ENCODE assay signal across 16 cellular contexts in the genomic region with DNA sequence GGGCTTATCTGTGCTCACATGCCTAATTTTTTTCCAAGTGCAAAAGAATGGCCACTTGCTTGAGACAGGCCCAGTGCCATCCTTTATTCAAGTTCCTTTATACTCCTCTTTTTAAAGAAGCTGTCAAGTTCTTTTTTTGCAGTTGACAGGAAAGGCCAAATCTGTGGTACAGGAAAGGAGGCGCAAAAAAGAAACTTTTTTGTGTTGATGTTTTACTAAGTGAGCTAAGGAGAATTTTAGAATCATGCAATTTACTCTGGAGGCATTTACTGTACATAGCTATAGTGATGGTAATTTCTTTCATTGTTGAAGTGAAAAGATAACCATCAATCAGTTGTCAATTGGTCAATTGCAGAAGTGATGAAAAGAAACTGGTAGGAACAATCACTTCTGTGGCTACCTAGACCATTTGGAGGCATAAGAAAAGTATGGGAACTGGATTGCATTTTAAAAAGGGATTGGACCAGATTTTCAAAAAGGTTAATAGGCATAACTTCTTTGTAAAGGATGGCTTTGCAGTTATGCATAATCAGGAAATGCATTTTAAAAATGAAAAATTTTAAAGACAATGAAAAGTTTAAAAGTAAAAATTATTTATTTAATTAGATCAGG.
"Had no signal": no experiment of that assay in that cellular context is flagged by ENCODE, and none has a peak within 500 bp of the region (broad histone marks: within the 10 kb centered on the region; RNA-seq: fewer than 3 reads in every experiment).

No MANE protein-coding gene starts in this region.

- H3K27ac Mint-ChIP-seq: activated CD8-positive, alpha-beta T cell treated with anti-CD3 and anti-CD28 coated beads for 36 hours; activated naive CD4-positive, alpha-beta T cell treated with anti-CD3 and anti-CD28 coated beads, Interleukin-2, amount 50 U/mL, for 24 hours; immature natural killer cell; stimulated activated effector memory CD8-positive, alpha-beta T cell treated with anti-CD3 and anti-CD28 coated beads, Interleukin-12 subunit alpha, Interleukin-12 subunit beta, amount 100 ng/mL, for 72 hours had no signal

- H3K27ac ChIP-seq: adrenal gland, cardiac muscle cell, esophagus muscularis mucosa, hepatocyte, ovary, tibial artery had no signal

- H3K4me3 ChIP-seq: adrenal gland, cardiac muscle cell, esophagus muscularis mucosa, hepatocyte, ovary, tibial artery had no signal

- H3K4me1 ChIP-seq: adrenal gland, tibial artery had no signal

- H3K27me3 ChIP-seq: adrenal gland, cardiac muscle cell, esophagus muscularis mucosa, hepatocyte, ovary, tibial artery had no signal

- H2AFZ ChIP-seq: hepatocyte had no signal

- H3K9me3 Mint-ChIP-seq: activated CD8-positive, alpha-beta T cell treated with anti-CD3 and anti-CD28 coated beads for 36 hours; activated naive CD4-positive, alpha-beta T cell treated with anti-CD3 and anti-CD28 coated beads, Interleukin-2, amount 50 U/mL, for 24 hours; activated T-cell treated with anti-CD3 and anti-CD28 coated beads, Interleukin-2, amount 50 U/mL, for 4 hours had no signal

- H3K36me3 Mint-ChIP-seq: activated naive CD4-positive, alpha-beta T cell treated with anti-CD3 and anti-CD28 coated beads, Interleukin-2, amount 50 U/mL, for 24 hours; immature natural killer cell; stimulated activated effector memory CD8-positive, alpha-beta T cell treated with anti-CD3 and anti-CD28 coated beads, Interleukin-12 subunit alpha, Interleukin-12 subunit beta, amount 100 ng/mL, for 72 hours had no signal

- DNase-seq: activated CD4-positive, alpha-beta T cell treated with anti-CD3 and anti-CD28 coated beads for 48 hours; activated CD8-positive, alpha-beta T cell treated with anti-CD3 and anti-CD28 coated beads for 36 hours; activated effector memory CD4-positive, alpha-beta T cell treated with anti-CD3 and anti-CD28 coated beads, Interleukin-2, amount 50 U/mL, for 16 hours; activated T-cell treated with anti-CD3 and anti-CD28 coated beads, Interleukin-2, amount 50 U/mL, for 4 hours; adrenal gland; immature natural killer cell; ovary; stimulated activated CD4-positive, alpha-beta T cell treated with anti-CD3 and anti-CD28 coated beads, Interleukin-12 subunit alpha, Interleukin-12 subunit beta, amount 100 ng/mL, for 4 hours; stimulated activated CD4-positive, alpha-beta T cell treated with anti-CD3 and anti-CD28 coated beads, Interleukin-2, amount 100 ng/mL, for 24 hours; T-helper 2 cell; tibial artery had no signal

- H3K4me1 Mint-ChIP-seq: activated naive CD4-positive, alpha-beta T cell treated with anti-CD3 and anti-CD28 coated beads, Interleukin-2, amount 50 U/mL, for 24 hours; immature natural killer cell; stimulated activated effector memory CD8-positive, alpha-beta T cell treated with anti-CD3 and anti-CD28 coated beads, Interleukin-12 subunit alpha, Interleukin-12 subunit beta, amount 100 ng/mL, for 72 hours had no signal

- ATAC-seq: activated CD8-positive, alpha-beta T cell treated with anti-CD3 and anti-CD28 coated beads for 36 hours; activated T-cell treated with anti-CD3 and anti-CD28 coated beads, Interleukin-2, amount 50 U/mL, for 4 hours; stimulated activated effector memory CD8-positive, alpha-beta T cell treated with anti-CD3 and anti-CD28 coated beads, Interleukin-12 subunit alpha, Interleukin-12 subunit beta, amount 100 ng/mL, for 72 hours had no signal

- H3K36me3 ChIP-seq: adrenal gland, cardiac muscle cell, esophagus muscularis mucosa, ovary, tibial artery had no signal

- H3K27me3 Mint-ChIP-seq: activated CD8-positive, alpha-beta T cell treated with anti-CD3 and anti-CD28 coated beads for 36 hours; activated naive CD4-positive, alpha-beta T cell treated with anti-CD3 and anti-CD28 coated beads, Interleukin-2, amount 50 U/mL, for 24 hours had no signal

- H3K4me2 ChIP-seq: hepatocyte had no signal

- H3K4me3 Mint-ChIP-seq: activated CD8-positive, alpha-beta T cell treated with anti-CD3 and anti-CD28 coated beads for 36 hours; activated naive CD4-positive, alpha-beta T cell treated with anti-CD3 and anti-CD28 coated beads, Interleukin-2, amount 50 U/mL, for 24 hours; activated T-cell treated with anti-CD3 and anti-CD28 coated beads, Interleukin-2, amount 50 U/mL, for 4 hours; immature natural killer cell; stimulated activated effector memory CD8-positive, alpha-beta T cell treated with anti-CD3 and anti-CD28 coated beads, Interleukin-12 subunit alpha, Interleukin-12 subunit beta, amount 100 ng/mL, for 72 hours had no signal

- H3K79me2 ChIP-seq: hepatocyte had no signal
